Comparison of ENCODE assay signal across 18 cellular contexts in genomic region chr17:44439168-44439567, GRCh38. TPM values are rescaled to one million over a fixed set of nuclear protein-coding genes. Genes with fewer than 3 reads are reported as not detected.
DNase-seq lines count a peak whose midpoint lies in the region; ATAC-seq and TF ChIP-seq lines count a peak whose summit lies in the region.
"Had no signal": no experiment of that assay in that cellular context is flagged by ENCODE, and none has a peak within 500 bp of the region (broad histone marks: within the 10 kb centered on the region; RNA-seq: fewer than 3 reads in every experiment).

No MANE protein-coding gene starts in this region.

- TF ChIP-seq CTCF in CD8-positive, alpha-beta T cell (IDR thresholded peaks at IDR 0.05): no peak
- TF ChIP-seq CTCF in endodermal cell (conservative IDR thresholded peaks at IDR 0.05): no peak

- H3K4me1 ChIP-seq in CD8-positive, alpha-beta T cell (ENCODE audit: insufficient read depth, low read length): peaks cover 17% of the 10 kb centered on the region
- no peaks in the 10 kb centered on the region for H3K4me1 ChIP-seq in endodermal cell (ENCODE audit: control insufficient read depth, insufficient read depth, low read length)
- no peaks in the 10 kb centered on the region for H3K4me1 ChIP-seq in neuronal stem cell (ENCODE audit: control insufficient read depth in 2 of 2, insufficient read depth in 1 of 2, low read depth in 1 of 2, low read length in 2 of 2)
- H3K4me1 ChIP-seq: HAP-1 had no signal

- no peak for DNase-seq in CD8-positive, alpha-beta T cell
- DNase-seq in SK-MEL-5 (ENCODE audit: low read depth, low spot score) (peak; percentile 43), endodermal cell (no peak), activated gamma-delta T cell treated with Interleukin-2 at 50 U/mL for 16 hours (no peak), neuronal stem cell (ENCODE audit: low spot score) (no peak)
- DNase-seq in naive thymus-derived CD8-positive, alpha-beta T cell: no peak
- no peak for DNase-seq in stimulated activated CD4-positive, alpha-beta T cell treated with anti-CD3 and anti-CD28 coated beads, Interleukin-2, amount 100 ng/mL, for 48 hours
- DNase-seq: activated CD4-positive, CD25-positive, alpha-beta regulatory T cell; activated CD8-positive, alpha-beta memory T cell treated with anti-CD3 and anti-CD28 coated beads, Interleukin-2, amount 50 U/mL, for 48 hours; erythroblast; MV-4-11; NCI-H2107 had no signal

- H3K79me1 ChIP-seq in neuronal stem cell (ENCODE audit: low read depth, low read length): no peaks in the 10 kb centered on the region

- no peak overlapping the region for H2AK5ac ChIP-seq in neuronal stem cell (ENCODE audit: low read depth, low read length)

- H3K27me3 ChIP-seq in CD8-positive, alpha-beta T cell (ENCODE audit: insufficient read depth, low read length): no peaks in the 10 kb centered on the region
- no peaks in the 10 kb centered on the region for H3K27me3 ChIP-seq in endodermal cell (ENCODE audit: control insufficient read depth, insufficient read depth, low read length, poor library complexity, severe bottlenecking)
- no peaks in the 10 kb centered on the region for H3K27me3 ChIP-seq in neuronal stem cell (ENCODE audit: control insufficient read depth in 3 of 3, insufficient read depth in 3 of 3, low read depth in 1 of 3, low read length in 3 of 3)
- H3K27me3 ChIP-seq: heart right ventricle, vagina had no signal

- no peak overlapping the region for H3K4me3 Mint-ChIP-seq in CD8-positive, alpha-beta T cell
- H3K4me3 Mint-ChIP-seq in endodermal cell: no peak overlapping the region
- peak overlapping the region in 8 of 10 donors; percentile 3 to 30 (median 16) for H3K4me3 Mint-ChIP-seq in naive thymus-derived CD8-positive, alpha-beta T cell
- H3K4me3 Mint-ChIP-seq: T-helper 1 cell treated with Interleukin-12 subunit alpha and Interleukin-12 subunit beta and Interleukin-4 antibody, amounts not matched to agents 30 μg/mL and 1 μg/mL, for 36 hours had no signal

- CTCF ChIA-PET in CD8-positive, alpha-beta T cell (lab: Charles Lee): no interaction called here

- POLR2A ChIA-PET in CD8-positive, alpha-beta T cell (lab: Charles Lee): no interaction called here
- POLR2A ChIA-PET in naive thymus-derived CD8-positive, alpha-beta T cell (lab: Charles Lee): no interaction called here

- H4K91ac ChIP-seq in neuronal stem cell (ENCODE audit: low read depth, low read length, poor library complexity): no peak overlapping the region

- H3K36me3 ChIP-seq in CD8-positive, alpha-beta T cell (ENCODE audit: insufficient read depth, low read length): peaks cover 12% of the 10 kb centered on the region
- peaks cover 21% of the 10 kb centered on the region for H3K36me3 ChIP-seq in endodermal cell (ENCODE audit: control insufficient read depth, insufficient read depth, low read length)
- H3K36me3 ChIP-seq in neuronal stem cell (replicated peaks in 1 of 2; ENCODE audit: control insufficient read depth in 2 of 2, insufficient read depth in 2 of 2, low read length in 2 of 2): peaks cover 2 to 35% of the 10 kb centered on the region in 2 donors

- H3K4me1 Mint-ChIP-seq in CD8-positive, alpha-beta T cell (ENCODE audit: low read depth): peaks cover 30% of the 10 kb centered on the region
- H3K4me1 Mint-ChIP-seq in endodermal cell: peaks cover 13% of the 10 kb centered on the region
- peaks cover 17 to 44% (median 32%) of the 10 kb centered on the region in 4 donors for H3K4me1 Mint-ChIP-seq in naive thymus-derived CD8-positive, alpha-beta T cell

- H2BK120ac ChIP-seq in neuronal stem cell (ENCODE audit: low read depth, low read length): no peak overlapping the region

- no peak overlapping the region for H3K9ac ChIP-seq in endodermal cell (ENCODE audit: extremely low read depth, low read length, poor library complexity, severe bottlenecking)
- no peak overlapping the region for H3K9ac ChIP-seq in neuronal stem cell (ENCODE audit: low read depth, low read length, poor library complexity)

- no peak overlapping the region for H4K8ac ChIP-seq in neuronal stem cell (ENCODE audit: low read depth, low read length)

- no peak overlapping the region for H2AFZ ChIP-seq in neuronal stem cell (ENCODE audit: low read length)

- ATAC-seq in CD8-positive, alpha-beta T cell: no peak
- ATAC-seq in naive thymus-derived CD8-positive, alpha-beta T cell: peak in 1 of 2 donors; percentile 16
- ATAC-seq in HG03280 (IDR thresholded peaks at IDR 0.05; ENCODE audit: unreplicated experiment): no peak
- ATAC-seq: HepG2 had no signal

- H3K4ac ChIP-seq in neuronal stem cell (ENCODE audit: low read length): no peak overlapping the region

- H3K27ac ChIP-seq in CD8-positive, alpha-beta T cell (ENCODE audit: low read depth, low read length): no peak overlapping the region
- H3K27ac ChIP-seq in endodermal cell (ENCODE audit: low read depth, low read length) (no peak overlapping the region), neuronal stem cell (replicated peaks; ENCODE audit: low read length) (no peak overlapping the region)
- H3K27ac ChIP-seq: vagina had no signal

- no peak overlapping the region for H3K23ac ChIP-seq in neuronal stem cell (ENCODE audit: low read depth, low read length, poor library complexity)

- peak overlapping the region; percentile 38 for H3K27ac Mint-ChIP-seq in CD8-positive, alpha-beta T cell
- H3K27ac Mint-ChIP-seq in endodermal cell: peak overlapping the region; percentile 52
- peak overlapping the region in 8 of 10 donors; percentile 1 to 72 (median 34) for H3K27ac Mint-ChIP-seq in naive thymus-derived CD8-positive, alpha-beta T cell

- no peak overlapping the region for H3K18ac ChIP-seq in neuronal stem cell (ENCODE audit: low read length)

- no peak overlapping the region for H2BK15ac ChIP-seq in neuronal stem cell (ENCODE audit: low read length)

- in situ Hi-C loops in SK-MEL-5 (cut with HindIII; ENCODE audit: low pct_unique_long_range_greater_than_20kb, low sequenced_read_pairs): no loop called here

- H3K4me2 ChIP-seq in neuronal stem cell (ENCODE audit: insufficient read depth, low read length, poor library complexity, severe bottlenecking): no peak overlapping the region

- 75% methylated on average over 2 of the region's 3 CpGs; no CpG with 5 or more reads in 1 of the 2 experiments for WGBS in endodermal cell (ENCODE audit: insufficient coverage in 1 of 2, insufficient read length in 1 of 2), 2 experiments
- WGBS in neuronal stem cell (ENCODE audit: extremely low coverage in 2 of 2, insufficient read length in 2 of 2, insufficient replicate concordance in 1 of 2), 2 donors: no CpG with 5 or more reads among the region's 3 CpGs

- no peak overlapping the region for H3K14ac ChIP-seq in neuronal stem cell (ENCODE audit: low read length)

- H2BK12ac ChIP-seq in neuronal stem cell (ENCODE audit: low read length): no peak overlapping the region

- H3K4me3 ChIP-seq in CD8-positive, alpha-beta T cell (ENCODE audit: low read depth, low read length): no peak overlapping the region
- no peak overlapping the region for H3K4me3 ChIP-seq in endodermal cell (ENCODE audit: low read length)
- H3K4me3 ChIP-seq in neuronal stem cell (ENCODE audit: low read length in 2 of 2): no peak overlapping the region
- H3K4me3 ChIP-seq: HAP-1, heart right ventricle, vagina had no signal

- no peaks in the 10 kb centered on the region for H3K9me3 Mint-ChIP-seq in CD8-positive, alpha-beta T cell
- no peaks in the 10 kb centered on the region for H3K9me3 Mint-ChIP-seq in endodermal cell
- no peaks in the 10 kb centered on the region for H3K9me3 Mint-ChIP-seq in naive thymus-derived CD8-positive, alpha-beta T cell
- H3K9me3 Mint-ChIP-seq: T-helper 1 cell treated with Interleukin-12 subunit alpha and Interleukin-12 subunit beta and Interleukin-4 antibody, amounts not matched to agents 30 μg/mL and 1 μg/mL, for 36 hours had no signal

- peaks cover 29% of the 10 kb centered on the region for H3K36me3 Mint-ChIP-seq in CD8-positive, alpha-beta T cell
- peaks cover 30% of the 10 kb centered on the region for H3K36me3 Mint-ChIP-seq in endodermal cell (ENCODE audit: low read depth)
- peaks cover 4 to 45% (median 6%) of the 10 kb centered on the region in 3 donors for H3K36me3 Mint-ChIP-seq in naive thymus-derived CD8-positive, alpha-beta T cell

- H3K9me3 ChIP-seq in CD8-positive, alpha-beta T cell (ENCODE audit: low read length): no peaks in the 10 kb centered on the region
- H3K9me3 ChIP-seq in endodermal cell (ENCODE audit: control insufficient read depth, low read length): no peaks in the 10 kb centered on the region
- no peaks in the 10 kb centered on the region for H3K9me3 ChIP-seq in neuronal stem cell (replicated peaks in 1 of 2; ENCODE audit: control insufficient read depth in 2 of 2, insufficient read depth in 1 of 2, low read depth in 1 of 2, low read length in 2 of 2)
- H3K9me3 ChIP-seq: HAP-1, heart right ventricle, vagina had no signal

- H2BK5ac ChIP-seq in neuronal stem cell (ENCODE audit: low read length): no peak overlapping the region

- H3K27me3 Mint-ChIP-seq in CD8-positive, alpha-beta T cell (ENCODE audit: low read depth): no peaks in the 10 kb centered on the region
- H3K27me3 Mint-ChIP-seq in endodermal cell (ENCODE audit: insufficient read depth): no peaks in the 10 kb centered on the region
- H3K27me3 Mint-ChIP-seq in naive thymus-derived CD8-positive, alpha-beta T cell: no peaks in the 10 kb centered on the region

- intact Hi-C loops in CD8-positive, alpha-beta T cell (cut with DNase I, micrococcal nuclease): no loop called here

RNA-seq across cellular contexts. Expression of gene ITGA2B, which starts 49.7 kb away (rescaled TPM):
- total RNA-seq in CD8-positive, alpha-beta T cell: 1 to 10 TPM in 1 of 2 experiments, under 1 TPM in 1; 0.28 to 1.1 TPM
- total RNA-seq in SK-MEL-5 (2014; rRNA removed; shearing (Covaris generic)): 0.43 TPM in 1 of 2 replicates, not detected in the other
- polyA plus RNA-seq in SK-MEL-5 (2015; cell fraction: cytosol; rRNA removed): 0.10 TPM in 1 of 2 replicates, not detected in the other
- polyA plus RNA-seq in SK-MEL-5 (2015; cell fraction: nucleus; rRNA removed): 0.12 and 1.00 TPM in 2 replicates
- 1 to 10 TPM; 5.2 to 8.5 TPM for total RNA-seq in endodermal cell
- 12.8 TPM for polyA plus RNA-seq in endodermal cell (2013, experiment 1 of 2)
- 10.6 TPM for polyA plus RNA-seq in endodermal cell (2013, experiment 2 of 2)
- total RNA-seq in naive thymus-derived CD8-positive, alpha-beta T cell: 1 to 10 TPM in 1 of 2 experiments, under 1 TPM in 1; 0.86 to 1.6 TPM
- not detected for polyA plus RNA-seq in naive thymus-derived CD8-positive, alpha-beta T cell
- polyA plus RNA-seq in neuronal stem cell (2013, experiment 1 of 2): 6.4 TPM
- polyA plus RNA-seq in neuronal stem cell (2013, experiment 2 of 2): 7.5 TPM

Comparison
In these comparisons a context has a peak if more than half of its experiments do, and no peak if none do; other contexts are left out.
1. H3K4me3 Mint-ChIP-seq: peak in naive thymus-derived CD8-positive, alpha-beta T cell (8 of 10); none in CD8-positive, alpha-beta T cell (single experiment) and endodermal cell (single experiment).
2. Peak in every context shown above with its lines, with median percentiles within 50 percentile points of each other: H3K27ac Mint-ChIP-seq.